ENCODE assay signal across 28 cellular contexts in genomic region chr2:9146656-9147055, GRCh38.
"Had no signal": no experiment of that assay in that cellular context is flagged by ENCODE, and none has a peak within 500 bp of the region (broad histone marks: within the 10 kb centered on the region; RNA-seq: fewer than 3 reads in every experiment).

No MANE protein-coding gene starts in this region.

- FAIRE-seq: colon, keratinocyte, pancreas, urothelium cell line had no signal

- H3K36me3 ChIP-seq: gastrocnemius medialis, neutrophil, pancreas, right atrium auricular region, thoracic aorta, tibial nerve, upper lobe of left lung had no signal

- H3K27ac Mint-ChIP-seq: endodermal cell; memory B cell; mesothelial cell of epicardium; naive B cell; nephron progenitor cell; progenitor cell of endocrine pancreas; stimulated activated memory B cell treated with anti-CD40 and anti-IgM and Interleukin-4, amounts not matched to agents 10 μg/mL and 1 μg/mL and 100 μg/mL, for 72 hours had no signal

- H3K9me3 Mint-ChIP-seq: endodermal cell; memory B cell; mesothelial cell of epicardium; naive B cell; nephron progenitor cell; stimulated activated memory B cell treated with anti-CD40 and anti-IgM and Interleukin-4, amounts not matched to agents 10 μg/mL and 1 μg/mL and 100 μg/mL, for 72 hours had no signal

- ATAC-seq: esophagus mucosa; gastrocnemius medialis; left lobe of liver; mucosa of descending colon; pancreas; sciatic nerve; stimulated activated memory B cell treated with anti-CD40 and anti-IgM and Interleukin-4, amounts not matched to agents 10 μg/mL and 1 μg/mL and 100 μg/mL, for 72 hours; stimulated activated naive CD8-positive, alpha-beta T cell treated with anti-CD3 and anti-CD28 coated beads, Interleukin-15, Interleukin-2, amounts not matched to agents 100 U/mL and 50 U/mL, for 24 hours had no signal

- H3K27me3 ChIP-seq: dorsolateral prefrontal cortex, gastrocnemius medialis, pancreas, right atrium auricular region, tibial nerve, upper lobe of left lung had no signal

- H3K4me3 Mint-ChIP-seq: endodermal cell; memory B cell; mesothelial cell of epicardium; naive B cell; nephron progenitor cell; stimulated activated memory B cell treated with anti-CD40 and anti-IgM and Interleukin-4, amounts not matched to agents 10 μg/mL and 1 μg/mL and 100 μg/mL, for 72 hours had no signal

- H3K9me3 ChIP-seq: gastrocnemius medialis, mucosa of descending colon, neutrophil, pancreas, right atrium auricular region, thoracic aorta, tibial nerve, upper lobe of left lung had no signal

- H3K27ac ChIP-seq: dorsolateral prefrontal cortex, epithelial cell of prostate, gastrocnemius medialis, neutrophil, pancreas, right atrium auricular region, thoracic aorta, tibial nerve, upper lobe of left lung had no signal

- H3K4me3 ChIP-seq: dorsolateral prefrontal cortex, gastrocnemius medialis, lung, mucosa of descending colon, pancreas, right atrium auricular region, thoracic aorta, tibial nerve, upper lobe of left lung had no signal

- DNase-seq: dorsolateral prefrontal cortex; effector CD4-positive, alpha-beta T cell; endodermal cell; gastrocnemius medialis; head of caudate nucleus; mucosa of descending colon; naive B cell; nephron progenitor cell; pancreas; stimulated activated CD4-positive, alpha-beta T cell treated with anti-CD3 and anti-CD28 coated beads, Interleukin-4, amount 100 ng/mL, for 4 hours; stimulated activated naive CD8-positive, alpha-beta T cell treated with anti-CD3 and anti-CD28 coated beads, Interleukin-15, Interleukin-2, amounts not matched to agents 100 U/mL and 50 U/mL, for 24 hours; upper lobe of left lung had no signal

- H3K36me3 Mint-ChIP-seq: memory B cell; mesothelial cell of epicardium; naive B cell; stimulated activated memory B cell treated with anti-CD40 and anti-IgM and Interleukin-4, amounts not matched to agents 10 μg/mL and 1 μg/mL and 100 μg/mL, for 72 hours had no signal
